25 cellular contexts compared by ENCODE assay signal in the genomic region with DNA sequence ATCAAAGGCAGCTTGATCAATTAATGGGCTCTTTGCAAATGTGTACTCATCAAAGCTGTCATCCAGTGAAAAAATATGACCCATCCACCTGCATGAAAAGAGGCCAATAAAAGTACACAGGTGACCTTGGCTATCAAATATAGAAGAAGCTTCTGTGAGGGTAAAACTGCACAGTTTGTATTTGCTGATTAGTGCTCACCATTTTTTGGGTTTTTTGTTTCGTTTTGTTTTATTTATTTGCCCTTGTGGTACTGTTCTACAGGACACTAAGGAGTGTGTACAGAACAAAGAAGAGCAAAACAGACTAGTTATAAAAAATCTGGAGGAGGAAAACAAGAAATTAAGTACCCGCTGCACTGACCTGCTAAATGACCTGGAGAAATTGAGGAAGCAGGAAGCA.
DNase-seq lines count a peak whose midpoint lies in the region; TF ChIP-seq lines count a peak whose summit lies in the region.
"Had no signal": no experiment of that assay in that cellular context is flagged by ENCODE, and none has a peak within 500 bp of the region (broad histone marks: within the 10 kb centered on the region; RNA-seq: fewer than 3 reads in every experiment).

No MANE protein-coding gene starts in this region.

- H3K27me3 ChIP-seq in endodermal cell (ENCODE audit: control insufficient read depth, insufficient read depth, low read length, poor library complexity, severe bottlenecking) = no peaks in the 10 kb centered on the region
- no peaks in the 10 kb centered on the region for H3K27me3 ChIP-seq in mammary epithelial cell (ENCODE audit: insufficient read depth, low read length)
- H3K27me3 ChIP-seq in Caco-2 (replicated peaks; ENCODE audit: control insufficient read depth, insufficient read depth, low read length) = no peaks in the 10 kb centered on the region
- H3K27me3 ChIP-seq: BE2C, MG63 had no signal

- H3K4me1 Mint-ChIP-seq in endodermal cell (no peaks in the 10 kb centered on the region), Caco-2 (ENCODE audit: low read depth, unreplicated experiment) (no peaks in the 10 kb centered on the region)
- H3K4me1 Mint-ChIP-seq: CD8-positive, alpha-beta memory T cell had no signal

- H4K20me1 ChIP-seq in mammary epithelial cell (ENCODE audit: insufficient read depth, low read length) = no peaks in the 10 kb centered on the region

- H3K36me3 Mint-ChIP-seq in endodermal cell (ENCODE audit: low read depth) (peaks cover 7% of the 10 kb centered on the region), Caco-2 (ENCODE audit: insufficient read depth, unreplicated experiment) (no peaks in the 10 kb centered on the region)
- H3K36me3 Mint-ChIP-seq: CD8-positive, alpha-beta memory T cell had no signal

- H3K27ac Mint-ChIP-seq in endodermal cell (peak overlapping the region; percentile 4), Caco-2 (ENCODE audit: unreplicated experiment) (no peak overlapping the region)
- H3K27ac Mint-ChIP-seq: CD14-positive monocyte; CD8-positive, alpha-beta memory T cell had no signal

- BruUV-seq in mammary epithelial cell (replicated peaks; lab: Mats Ljungman, UMichigan) (no TSS peak), Caco-2 (replicated peaks; lab: Mats Ljungman, UMichigan) (no TSS peak)

- no peak overlapping the region for H3K4me2 ChIP-seq in mammary epithelial cell (ENCODE audit: insufficient read depth, low read depth, low read length)
- H3K4me2 ChIP-seq: SK-N-SH had no signal

- no peak overlapping the region for H3K27ac ChIP-seq in endodermal cell (ENCODE audit: low read depth, low read length)
- no peak overlapping the region for H3K27ac ChIP-seq in mammary epithelial cell (ENCODE audit: insufficient read depth, low read depth, low read length)
- H3K27ac ChIP-seq: GM23248 had no signal

- WGBS in endodermal cell (ENCODE audit: insufficient coverage in 1 of 2, insufficient read length in 1 of 2), 2 experiments = 84 to 86% methylated on average over 2 of the region's 2 CpGs
- 91% methylated on average over 2 of the region's 2 CpGs for WGBS in mammary epithelial cell (ENCODE audit: low coverage, missing lambda C conversion rate)

- intact Hi-C loops in mammary epithelial cell (cut with micrococcal nuclease) = no loop called here
- intact Hi-C loops in Caco-2 (cut with micrococcal nuclease; ENCODE audit: unreplicated experiment) = no loop called here

- H3K9me3 ChIP-seq in endodermal cell (ENCODE audit: control insufficient read depth, low read length) (no peaks in the 10 kb centered on the region), mammary epithelial cell (replicated peaks; ENCODE audit: insufficient read depth, low read length) (no peaks in the 10 kb centered on the region), Caco-2 (no peaks in the 10 kb centered on the region)
- H3K9me3 ChIP-seq: BE2C, MG63, SK-N-SH had no signal

- H3K4me3 ChIP-seq in endodermal cell (ENCODE audit: low read length) = no peak overlapping the region
- H3K4me3 ChIP-seq in mammary epithelial cell (replicated peaks in 1 of 3; ENCODE audit: insufficient read depth in 1 of 3, low read depth in 2 of 3, low read length in 3 of 3) = no peak overlapping the region
- H3K4me3 ChIP-seq in Caco-2 (ENCODE audit: low read depth, low read length) = no peak overlapping the region
- H3K4me3 ChIP-seq: GM23248, K562, MG63 had no signal

- H3K9ac ChIP-seq in endodermal cell (ENCODE audit: extremely low read depth, low read length, poor library complexity, severe bottlenecking) = no peak overlapping the region
- no peak overlapping the region for H3K9ac ChIP-seq in mammary epithelial cell (ENCODE audit: insufficient read depth, low read length)
- H3K9ac ChIP-seq: GM23248, SK-N-SH had no signal

- H3K36me3 ChIP-seq in endodermal cell (ENCODE audit: control insufficient read depth, insufficient read depth, low read length) (no peaks in the 10 kb centered on the region), mammary epithelial cell (ENCODE audit: insufficient read depth, low read length) (no peaks in the 10 kb centered on the region), Caco-2 (ENCODE audit: control insufficient read depth, insufficient read depth, low read length) (no peaks in the 10 kb centered on the region)
- H3K36me3 ChIP-seq: BE2C, MG63 had no signal

- dilution Hi-C loops in mammary epithelial cell (cut with HindIII; ENCODE audit: low sequenced_read_pairs) = no loop called here

- POLR2A ChIA-PET in Caco-2 (lab: Charles Lee) = no interaction called here

- H3K4me1 ChIP-seq in endodermal cell (ENCODE audit: control insufficient read depth, insufficient read depth, low read length) (no peaks in the 10 kb centered on the region), mammary epithelial cell (ENCODE audit: insufficient read depth, low read length) (no peaks in the 10 kb centered on the region), Caco-2 (no peaks in the 10 kb centered on the region)

- no peaks in the 10 kb centered on the region for H3K27me3 Mint-ChIP-seq in endodermal cell (ENCODE audit: insufficient read depth)
- H3K27me3 Mint-ChIP-seq in Caco-2 (ENCODE audit: insufficient read depth, unreplicated experiment) = no peaks in the 10 kb centered on the region
- H3K27me3 Mint-ChIP-seq: CD8-positive, alpha-beta memory T cell had no signal

- H3K9me3 Mint-ChIP-seq in endodermal cell (no peaks in the 10 kb centered on the region), Caco-2 (ENCODE audit: unreplicated experiment) (no peaks in the 10 kb centered on the region)

- CTCF ChIA-PET in mammary epithelial cell (lab: Charles Lee; ENCODE audit: low non-redundant PET) = no interaction called here
- CTCF ChIA-PET in Caco-2 (lab: Charles Lee) = no interaction called here

- H2AFZ ChIP-seq in mammary epithelial cell (ENCODE audit: low read depth, low read length) = no peak overlapping the region
- H2AFZ ChIP-seq: GM23248 had no signal

- TF ChIP-seq CTCF in endodermal cell (conservative IDR thresholded peaks at IDR 0.05) (no peak), mammary epithelial cell (conservative IDR thresholded peaks at IDR 0.05 in 1 of 2, IDR thresholded peaks at IDR 0.05 in 1 of 2; ENCODE audit: extremely low read depth in 1 of 2, insufficient read depth in 1 of 2, low read depth in 1 of 2, low read length in 2 of 2) (no peak), Caco-2 (IDR thresholded peaks at IDR 0.05; ENCODE audit: insufficient read depth in 1 of 2, low read depth in 1 of 2, low read length in 1 of 2, severe bottlenecking in 1 of 2, unreplicated experiment in 1 of 2) (no peak)

- in situ Hi-C loops in mammary epithelial cell (cut with MboI; ENCODE audit: low sequenced_read_pairs in 2 of 2) = no loop called here

- no peaks in the 10 kb centered on the region for H3K79me2 ChIP-seq in mammary epithelial cell (ENCODE audit: insufficient read depth, low read length)

- no peak overlapping the region for H3K4me3 Mint-ChIP-seq in endodermal cell
- H3K4me3 Mint-ChIP-seq in Caco-2 (ENCODE audit: unreplicated experiment) = no peak overlapping the region
- H3K4me3 Mint-ChIP-seq: CD14-positive monocyte; CD8-positive, alpha-beta memory T cell had no signal

- DNase-seq in NCI-H1105 treated with DMSO at 0.1 percent for 48 hours (lab: John Stamatoyannopoulos, UW) = peak; percentile 10
- DNase-seq in NCI-H1105 (lab: John Stamatoyannopoulos, UW) = no peak
- DNase-seq in NCI-H146 treated with DMSO at 0.1 percent for 48 hours (lab: John Stamatoyannopoulos, UW; ENCODE audit: unreplicated experiment) = peak; percentile 53
- no peak for DNase-seq in endodermal cell
- DNase-seq in retina = peak; percentile 3
- DNase-seq in mammary epithelial cell = no peak
- DNase-seq in Caco-2 = no peak
- DNase-seq: 8988T; ACHN; BE2C; Calu3; CD8-positive, alpha-beta memory T cell; GM23248; H7; MG63; NCI-H1436; NCI-H2029; NCI-H446 treated with DMSO at 0.1 percent for 48 hours; NCI-H526; NK-92 treated with Interleukin-12 subunit alpha and Interleukin-12 subunit beta, amount 100 ng/mL, for 24 hours; PC-3; SK-N-SH; SW 1271 had no signal

Comparison
In these comparisons a context has a peak if more than half of its experiments do, and no peak if none do; other contexts are left out.
1. DNase-seq: peak in NCI-H1105 treated with DMSO at 0.1 percent for 48 hours (single experiment), NCI-H146 treated with DMSO at 0.1 percent for 48 hours (single experiment) and retina (single experiment); none in NCI-H1105 (single experiment), endodermal cell (single experiment), mammary epithelial cell (single experiment) and Caco-2 (0 of 2).